In genomic region chr3:124730920-124731297, GRCh38 we compare ENCODE assay signal across 8 cellular contexts. TPM values are rescaled to one million over a fixed set of nuclear protein-coding genes. Genes with fewer than 3 reads are reported as not detected.
DNase-seq lines count a peak whose midpoint lies in the region; ATAC-seq and TF ChIP-seq lines count a peak whose summit lies in the region.

No MANE protein-coding gene starts in this region.

- peaks cover 7% of the 10 kb centered on the region for H3K27me3 ChIP-seq in skeletal muscle satellite cell (ENCODE audit: control insufficient read depth, insufficient read depth, low read length)

- H3K4me1 ChIP-seq in skeletal muscle satellite cell (ENCODE audit: control insufficient read depth, insufficient read depth, low read length), result peaks cover 15% of the 10 kb centered on the region

- ATAC-seq in GM19452 (IDR thresholded peaks at IDR 0.05; ENCODE audit: unreplicated experiment) (no peak), HG02840 (IDR thresholded peaks at IDR 0.05; ENCODE audit: low FRiP score, unreplicated experiment) (no peak)

- no peaks in the 10 kb centered on the region for H3K36me3 ChIP-seq in skeletal muscle satellite cell (ENCODE audit: insufficient read depth, low read length)

- H3K4me3 ChIP-seq in GM12865 (ENCODE audit: low read depth, low read length) (peak overlapping the region; percentile 70), foreskin fibroblast (ENCODE audit: low read depth in 1 of 2, low read length in 2 of 2) (peak overlapping the region; percentile 90 to 100), skeletal muscle satellite cell (ENCODE audit: low read length) (peak overlapping the region; percentile 100)

- DNase-seq in GM12865 (ENCODE audit: low read depth) (no peak), foreskin fibroblast (no peak), NCI-H2196 (lab: John Stamatoyannopoulos, UW; ENCODE audit: unreplicated experiment) (no peak), retina (no peak)

- H3K9me3 ChIP-seq in skeletal muscle satellite cell (replicated peaks; ENCODE audit: low read length), result no peaks in the 10 kb centered on the region

- peak overlapping the region; percentile 97 for H3K9ac ChIP-seq in skeletal muscle satellite cell (ENCODE audit: low read depth, low read length)

- H3K4me2 ChIP-seq in skeletal muscle satellite cell (ENCODE audit: low read length), result peak overlapping the region; percentile 91

- TF ChIP-seq CTCF in GM12865 (IDR thresholded peaks at IDR 0.05; ENCODE audit: insufficient read depth, low read depth, low read length, missing control alignments) (no peak), VCaP (conservative IDR thresholded peaks at IDR 0.05) (no peak), foreskin fibroblast (IDR thresholded peaks at IDR 0.05; ENCODE audit: low read depth, low read length) (no peak)

- peak overlapping the region; percentile 75 for H3K27ac ChIP-seq in VCaP

RNA-seq across cellular contexts. Expression of gene UMPS, which starts 0.7 kb away (rescaled TPM):
- total RNA-seq in skeletal muscle satellite cell (2012; rRNA removed), result 25.1 and 36.2 TPM in 2 replicates
